In genomic region chr1:34113887-34114286, GRCh38 we compare ENCODE assay signal across 8 cellular contexts. TPM values are rescaled to one million over a fixed set of nuclear protein-coding genes. Genes with fewer than 3 reads are reported as not detected.
DNase-seq lines count a peak whose midpoint lies in the region; ATAC-seq and TF ChIP-seq lines count a peak whose summit lies in the region.
"Had no signal": no experiment of that assay in that cellular context is flagged by ENCODE, and none has a peak within 500 bp of the region (broad histone marks: within the 10 kb centered on the region; RNA-seq: fewer than 3 reads in every experiment).

No MANE protein-coding gene starts in this region.

- no peak overlapping the region for H2BK120ac ChIP-seq in trophoblast cell (ENCODE audit: insufficient read depth, low read length, poor library complexity)

- H3K4ac ChIP-seq in trophoblast cell (ENCODE audit: low read depth, low read length) = no peak overlapping the region

- H2BK5ac ChIP-seq in trophoblast cell (ENCODE audit: low read depth, low read length, poor library complexity) = no peak overlapping the region

- H3K4me3 Mint-ChIP-seq in chondrocyte (ENCODE audit: unreplicated experiment) = no peak overlapping the region
- H3K4me3 Mint-ChIP-seq: activated naive CD8-positive, alpha-beta T cell treated with anti-CD3 and anti-CD28 coated beads, Interleukin-2, amount 10 ng/mL, durations not matched to agents 7 days and 5 days had no signal

- H3K14ac ChIP-seq in trophoblast cell (ENCODE audit: low read length) = no peak overlapping the region

- no peak overlapping the region for H4K91ac ChIP-seq in trophoblast cell (ENCODE audit: low read depth, low read length)

- no peak overlapping the region for H2AK5ac ChIP-seq in trophoblast cell (ENCODE audit: low read length)

- H3K36me3 Mint-ChIP-seq in chondrocyte (ENCODE audit: low read depth) = no peaks in the 10 kb centered on the region
- H3K36me3 Mint-ChIP-seq: activated naive CD8-positive, alpha-beta T cell treated with anti-CD3 and anti-CD28 coated beads, Interleukin-2, amount 10 ng/mL, durations not matched to agents 7 days and 5 days had no signal

- no peak overlapping the region for H4K8ac ChIP-seq in trophoblast cell (ENCODE audit: low read depth, low read length)

- peak; percentile 15 for DNase-seq in NCI-H2227 treated with DMSO at 0.1 percent for 48 hours (lab: John Stamatoyannopoulos, UW)
- no peak for DNase-seq in chondrocyte (ENCODE audit: low spot score)
- peak; percentile 50 to 79 for DNase-seq in trophoblast cell
- DNase-seq in NCI-H1694 (lab: John Stamatoyannopoulos, UW) = no peak
- no peak for DNase-seq in HuH-7 (ENCODE audit: low spot score)
- DNase-seq: activated naive CD8-positive, alpha-beta T cell treated with anti-CD3 and anti-CD28 coated beads, Interleukin-2, amount 10 ng/mL, durations not matched to agents 7 days and 5 days had no signal

- no peak overlapping the region for H2AFZ ChIP-seq in trophoblast cell (ENCODE audit: insufficient read depth, low read length, poor library complexity)

- H2BK12ac ChIP-seq in trophoblast cell (ENCODE audit: low read length) = no peak overlapping the region

- no CpG with 5 or more reads among the region's 1 CpG for WGBS in trophoblast cell (ENCODE audit: extremely low coverage, insufficient coverage, insufficient read length)

- peaks cover 8% of the 10 kb centered on the region in 2 experiments for H3K4me1 ChIP-seq in trophoblast cell (ENCODE audit: control insufficient read depth in 1 of 2, insufficient read depth in 2 of 2, low read length in 2 of 2)

- no peaks in the 10 kb centered on the region for H3K79me2 ChIP-seq in trophoblast cell (ENCODE audit: control insufficient read depth, insufficient read depth, low read length, poor library complexity)

- no peaks in the 10 kb centered on the region for H3K27me3 ChIP-seq in trophoblast cell (ENCODE audit: insufficient read depth, low read length)

- peak; percentile 45; the same call in 2 of the 3 replicates for TF ChIP-seq CTCF in GM12872 (IDR thresholded peaks at IDR 0.05; ENCODE audit: insufficient read depth, low read depth, low read length)
- peak; percentile 39 for TF ChIP-seq CTCF in chondrocyte (IDR thresholded peaks at IDR 0.05)

- H3K79me1 ChIP-seq in trophoblast cell (ENCODE audit: low read length) = no peaks in the 10 kb centered on the region

- H4K12ac ChIP-seq in trophoblast cell (ENCODE audit: low read depth, low read length) = no peak overlapping the region

- H3K27ac Mint-ChIP-seq in chondrocyte (ENCODE audit: unreplicated experiment) = no peak overlapping the region
- H3K27ac Mint-ChIP-seq: activated naive CD8-positive, alpha-beta T cell treated with anti-CD3 and anti-CD28 coated beads, Interleukin-2, amount 10 ng/mL, durations not matched to agents 7 days and 5 days had no signal

- peaks cover 43% of the 10 kb centered on the region for H3K9me3 Mint-ChIP-seq in chondrocyte (ENCODE audit: low read depth)

- no peak overlapping the region for H3K23ac ChIP-seq in trophoblast cell (ENCODE audit: low read length)

- no peak for ATAC-seq in HG02870 (IDR thresholded peaks at IDR 0.05; ENCODE audit: unreplicated experiment)

- H3K9ac ChIP-seq in trophoblast cell (ENCODE audit: low read length) = no peak overlapping the region

- H3K27me3 Mint-ChIP-seq in chondrocyte (ENCODE audit: low read depth) = no peaks in the 10 kb centered on the region
- H3K27me3 Mint-ChIP-seq: activated naive CD8-positive, alpha-beta T cell treated with anti-CD3 and anti-CD28 coated beads, Interleukin-2, amount 10 ng/mL, durations not matched to agents 7 days and 5 days had no signal

- H3K4me2 ChIP-seq in trophoblast cell (ENCODE audit: low read length) = no peak overlapping the region

- no peak overlapping the region for H3K18ac ChIP-seq in trophoblast cell (ENCODE audit: low read length)

- no peaks in the 10 kb centered on the region for H3K4me1 Mint-ChIP-seq in chondrocyte (ENCODE audit: low read depth)
- H3K4me1 Mint-ChIP-seq: activated naive CD8-positive, alpha-beta T cell treated with anti-CD3 and anti-CD28 coated beads, Interleukin-2, amount 10 ng/mL, durations not matched to agents 7 days and 5 days had no signal

- H3K27ac ChIP-seq in trophoblast cell (ENCODE audit: low read depth, low read length) = peak overlapping the region; percentile 19

- H3K36me3 ChIP-seq in trophoblast cell (ENCODE audit: control insufficient read depth in 1 of 2, insufficient read depth in 2 of 2, low read length in 2 of 2) = no peaks in the 10 kb centered on the region

- H3K4me3 ChIP-seq in trophoblast cell (ENCODE audit: low read depth, low read length) = no peak overlapping the region

- H3K9me3 ChIP-seq in trophoblast cell (ENCODE audit: insufficient read depth, low read depth, low read length) = no peaks in the 10 kb centered on the region

RNA-seq across cellular contexts. Expression of gene CSMD2, which starts 51.1 kb away (rescaled TPM):
- 0.10 to 0.55 TPM (median 0.46 TPM) in 3 replicates for total RNA-seq in chondrocyte
- 0.06 and 0.08 TPM in 2 replicates for polyA plus RNA-seq in trophoblast cell (2013)
- total RNA-seq: activated naive CD8-positive, alpha-beta T cell treated with anti-CD3 and anti-CD28 coated beads, Interleukin-2, amount 10 ng/mL, durations not matched to agents 7 days and 5 days had no signal

Comparison
In these comparisons a context has a peak if more than half of its experiments do, and no peak if none do; other contexts are left out.
1. DNase-seq: peak in NCI-H2227 treated with DMSO at 0.1 percent for 48 hours (single experiment) and trophoblast cell (2 of 2); none in chondrocyte (single experiment), NCI-H1694 (single experiment) and HuH-7 (single experiment).